Comparison of ENCODE assay signal across 19 cellular contexts in genomic region chr18:70377317-70377799, GRCh38.
A peak's percentile ranks its signal among the peaks of the same experiment; 100 is the strongest.
DNase-seq lines count a peak whose midpoint lies in the region; ATAC-seq and TF ChIP-seq lines count a peak whose summit lies in the region.
"Had no signal": no experiment of that assay in that cellular context is flagged by ENCODE, and none has a peak within 500 bp of the region (broad histone marks: within the 10 kb centered on the region; RNA-seq: fewer than 3 reads in every experiment).

No MANE protein-coding gene starts in this region.

- H3K27me3 ChIP-seq in mammary epithelial cell (ENCODE audit: insufficient read depth, low read length) (no peaks in the 10 kb centered on the region), mesendoderm (ENCODE audit: insufficient read depth, low read length, poor library complexity) (no peaks in the 10 kb centered on the region), BE2C (no peaks in the 10 kb centered on the region), tibial nerve (no peaks in the 10 kb centered on the region)

- TF ChIP-seq POLR2A in tibial nerve (IDR thresholded peaks at IDR 0.05) = no peak

- WGBS in mammary epithelial cell (ENCODE audit: low coverage, missing lambda C conversion rate) = 56% methylated on average over 8 of the region's 8 CpGs
- WGBS in mesendoderm (ENCODE audit: extremely low coverage, insufficient coverage, low lambda C conversion rate) = no CpG with 5 or more reads among the region's 8 CpGs
- WGBS in tibial nerve, 2 donors = 51 to 67% methylated on average over 8 of the region's 8 CpGs

- no peak for TF ChIP-seq EP300 in tibial nerve (IDR thresholded peaks at IDR 0.05)

- DNase-seq in mammary epithelial cell = no peak
- DNase-seq in MCF 10A (ENCODE audit: unreplicated experiment) = no peak
- DNase-seq in epithelial cell of prostate (ENCODE audit: low read depth, low spot score) = no peak
- DNase-seq in mesendoderm = no peak
- DNase-seq in BE2C = no peak
- DNase-seq in activated T-cell treated with anti-CD3 and anti-CD28 coated beads, Interleukin-2, amount 50 U/mL, for 72 hours = no peak
- DNase-seq in mesothelial cell of epicardium (ENCODE audit: low spot score in 2 of 2, unreplicated experiment in 2 of 2) = no peak
- no peak for DNase-seq in tibial nerve (ENCODE audit: low spot score in 2 of 2)
- DNase-seq: activated CD8-positive, alpha-beta memory T cell treated with anti-CD3 and anti-CD28 coated beads for 24 hours; activated effector memory CD4-positive, alpha-beta T cell treated with Interleukin-2 at 50 U/mL for 16 hours; aorta; CD4-positive, alpha-beta memory T cell; Kasumi-1; midbrain; NCI-H1694; NCI-H524; posterior cingulate gyrus; substantia nigra had no signal

- H3K79me2 ChIP-seq in mammary epithelial cell (ENCODE audit: insufficient read depth, low read length) (no peaks in the 10 kb centered on the region), mesendoderm (ENCODE audit: control insufficient read depth, insufficient read depth, low read length) (no peaks in the 10 kb centered on the region)

- no peak overlapping the region for H3K4me3 ChIP-seq in mammary epithelial cell (replicated peaks in 1 of 3; ENCODE audit: insufficient read depth in 1 of 3, low read depth in 2 of 3, low read length in 3 of 3)
- no peak overlapping the region for H3K4me3 ChIP-seq in mesendoderm (ENCODE audit: low read length)
- no peak overlapping the region for H3K4me3 ChIP-seq in BE2C (ENCODE audit: low read depth, low read length)
- H3K4me3 ChIP-seq in tibial nerve = no peak overlapping the region

- in situ Hi-C loops in mammary epithelial cell (cut with MboI; ENCODE audit: low sequenced_read_pairs in 2 of 2) = no loop called here

- H3K9ac ChIP-seq in mammary epithelial cell (ENCODE audit: insufficient read depth, low read length) = no peak overlapping the region
- no peak overlapping the region for H3K9ac ChIP-seq in mesendoderm (ENCODE audit: low read length)

- H2AK5ac ChIP-seq in mesendoderm (ENCODE audit: low read length) = no peak overlapping the region

- no peaks in the 10 kb centered on the region for H3K79me1 ChIP-seq in mesendoderm (ENCODE audit: low read length)

- H4K8ac ChIP-seq in mesendoderm (ENCODE audit: low read depth, low read length) = no peak overlapping the region

- ATAC-seq in activated T-cell treated with anti-CD3 and anti-CD28 coated beads, Interleukin-2, amount 50 U/mL, for 72 hours (replicated peaks in 1 of 2) = no peak

- H3K4me1 ChIP-seq in mammary epithelial cell (ENCODE audit: insufficient read depth, low read length) = peaks cover 24% of the 10 kb centered on the region
- no peaks in the 10 kb centered on the region for H3K4me1 ChIP-seq in mesendoderm (ENCODE audit: control insufficient read depth, low read depth, low read length)
- H3K4me1 ChIP-seq in BE2C = peaks cover 7% of the 10 kb centered on the region; the same call in 1 of the 2 replicates
- peaks cover 0 to 7% (median 0%) of the 10 kb centered on the region in 4 donors for H3K4me1 ChIP-seq in tibial nerve

- H3K36me3 ChIP-seq in mammary epithelial cell (ENCODE audit: insufficient read depth, low read length) (no peaks in the 10 kb centered on the region), mesendoderm (ENCODE audit: control insufficient read depth, insufficient read depth, low read length) (no peaks in the 10 kb centered on the region), BE2C (no peaks in the 10 kb centered on the region), tibial nerve (no peaks in the 10 kb centered on the region)

- H3K23ac ChIP-seq in mesendoderm (ENCODE audit: low read length) = peak overlapping the region; percentile 52

- H2BK5ac ChIP-seq in mesendoderm (ENCODE audit: low read length) = no peak overlapping the region

- H3K4me3 Mint-ChIP-seq in MCF 10A (ENCODE audit: unreplicated experiment) = no peak overlapping the region
- H3K4me3 Mint-ChIP-seq in activated T-cell treated with anti-CD3 and anti-CD28 coated beads, Interleukin-2, amount 50 U/mL, for 72 hours = no peak overlapping the region
- H3K4me3 Mint-ChIP-seq in mesothelial cell of epicardium = no peak overlapping the region
- H3K4me3 Mint-ChIP-seq: CD4-positive, alpha-beta memory T cell; dendritic cell treated with granulocyte-macrophage colony-stimulating factor and Interleukin-4, amounts not matched to agents 40 ng/mL and 50 ng/mL, for 4 days had no signal

- H2BK15ac ChIP-seq in mesendoderm (replicated peaks; ENCODE audit: low read depth) = no peak overlapping the region

- dilution Hi-C loops in mammary epithelial cell (cut with HindIII; ENCODE audit: low sequenced_read_pairs) = no loop called here

- no peak overlapping the region for H3K4ac ChIP-seq in mesendoderm (ENCODE audit: low read depth, low read length)

- H3K9me3 ChIP-seq in mammary epithelial cell (replicated peaks; ENCODE audit: insufficient read depth, low read length) (no peaks in the 10 kb centered on the region), BE2C (no peaks in the 10 kb centered on the region), tibial nerve (no peaks in the 10 kb centered on the region)

- H3K27ac Mint-ChIP-seq in MCF 10A (ENCODE audit: low read depth, unreplicated experiment) (no peak overlapping the region), mesothelial cell of epicardium (no peak overlapping the region)
- H3K27ac Mint-ChIP-seq in activated T-cell treated with anti-CD3 and anti-CD28 coated beads, Interleukin-2, amount 50 U/mL, for 72 hours = no peak overlapping the region
- H3K27ac Mint-ChIP-seq: CD4-positive, alpha-beta memory T cell; dendritic cell treated with granulocyte-macrophage colony-stimulating factor and Interleukin-4, amounts not matched to agents 40 ng/mL and 50 ng/mL, for 4 days had no signal

- H3K4me2 ChIP-seq in mammary epithelial cell (ENCODE audit: insufficient read depth, low read depth, low read length) (no peak overlapping the region), mesendoderm (ENCODE audit: low read length) (no peak overlapping the region)

- H3K56ac ChIP-seq in mesendoderm (ENCODE audit: low read length) = no peak overlapping the region

- no peak for TF ChIP-seq CTCF in mammary epithelial cell (conservative IDR thresholded peaks at IDR 0.05 in 1 of 2, IDR thresholded peaks at IDR 0.05 in 1 of 2; ENCODE audit: extremely low read depth in 1 of 2, insufficient read depth in 1 of 2, low read depth in 1 of 2, low read length in 2 of 2)
- TF ChIP-seq CTCF in MCF 10A (IDR thresholded peaks at IDR 0.05; ENCODE audit: unreplicated experiment) = no peak
- no peak for TF ChIP-seq CTCF in BE2C (IDR thresholded peaks at IDR 0.05; ENCODE audit: low read depth, low read length)
- no peak for TF ChIP-seq CTCF in mesothelial cell of epicardium (IDR thresholded peaks at IDR 0.05; ENCODE audit: unreplicated experiment)
- no peak for TF ChIP-seq CTCF in tibial nerve (IDR thresholded peaks at IDR 0.05)

- H3K18ac ChIP-seq in mesendoderm (ENCODE audit: low read length) = no peak overlapping the region

- no peaks in the 10 kb centered on the region for H4K20me1 ChIP-seq in mammary epithelial cell (ENCODE audit: insufficient read depth, low read length)

- POLR2A ChIA-PET in MCF 10A (lab: Yijun Ruan, JAX) = no interaction called here

- CTCF ChIA-PET in mammary epithelial cell (lab: Charles Lee; ENCODE audit: low non-redundant PET) (no interaction called here), MCF 10A (lab: Yijun Ruan, JAX) (no interaction called here)

- H3K4me1 Mint-ChIP-seq in MCF 10A (ENCODE audit: insufficient read depth, unreplicated experiment) (peaks cover 26% of the 10 kb centered on the region), mesothelial cell of epicardium (peaks cover 19% of the 10 kb centered on the region)
- peaks cover 5% of the 10 kb centered on the region for H3K4me1 Mint-ChIP-seq in activated T-cell treated with anti-CD3 and anti-CD28 coated beads, Interleukin-2, amount 50 U/mL, for 72 hours (ENCODE audit: low read depth)
- H3K4me1 Mint-ChIP-seq: CD4-positive, alpha-beta memory T cell had no signal

- H3K9me3 Mint-ChIP-seq in MCF 10A (ENCODE audit: unreplicated experiment) = no peaks in the 10 kb centered on the region
- no peaks in the 10 kb centered on the region for H3K9me3 Mint-ChIP-seq in activated T-cell treated with anti-CD3 and anti-CD28 coated beads, Interleukin-2, amount 50 U/mL, for 72 hours
- H3K9me3 Mint-ChIP-seq in mesothelial cell of epicardium = no peaks in the 10 kb centered on the region
- H3K9me3 Mint-ChIP-seq: dendritic cell treated with granulocyte-macrophage colony-stimulating factor and Interleukin-4, amounts not matched to agents 40 ng/mL and 50 ng/mL, for 4 days had no signal

- intact Hi-C loops in mammary epithelial cell (cut with micrococcal nuclease) (no loop called here), MCF 10A (cut with micrococcal nuclease) (no loop called here)

- no peaks in the 10 kb centered on the region for H3K36me3 Mint-ChIP-seq in MCF 10A (ENCODE audit: insufficient read depth, unreplicated experiment)
- no peaks in the 10 kb centered on the region for H3K36me3 Mint-ChIP-seq in activated T-cell treated with anti-CD3 and anti-CD28 coated beads, Interleukin-2, amount 50 U/mL, for 72 hours (ENCODE audit: insufficient read depth in 2 of 2)
- H3K36me3 Mint-ChIP-seq in mesothelial cell of epicardium = no peaks in the 10 kb centered on the region
- H3K36me3 Mint-ChIP-seq: CD4-positive, alpha-beta memory T cell had no signal

- H2AFZ ChIP-seq in mammary epithelial cell (ENCODE audit: low read depth, low read length) = peak overlapping the region; percentile 12

- H3K27ac ChIP-seq in mammary epithelial cell (ENCODE audit: insufficient read depth, low read depth, low read length) (no peak overlapping the region), epithelial cell of prostate (peak overlapping the region; percentile 12), mesendoderm (ENCODE audit: low read depth, low read length) (no peak overlapping the region), tibial nerve (peak overlapping the region in 1 of 4 donors; percentile 15)

- no peak overlapping the region for H4K5ac ChIP-seq in mesendoderm (ENCODE audit: low read length)

- H3K27me3 Mint-ChIP-seq in MCF 10A (ENCODE audit: insufficient read depth, unreplicated experiment) (no peaks in the 10 kb centered on the region), mesothelial cell of epicardium (ENCODE audit: low read depth) (peaks cover 2% of the 10 kb centered on the region)
- H3K27me3 Mint-ChIP-seq in activated T-cell treated with anti-CD3 and anti-CD28 coated beads, Interleukin-2, amount 50 U/mL, for 72 hours (ENCODE audit: low read depth) = peaks cover 15% of the 10 kb centered on the region
- H3K27me3 Mint-ChIP-seq: CD4-positive, alpha-beta memory T cell had no signal

- H2BK120ac ChIP-seq in mesendoderm (ENCODE audit: low read depth, low read length) = no peak overlapping the region

- BruUV-seq in mammary epithelial cell (replicated peaks; lab: Mats Ljungman, UMichigan) = no TSS peak
- BruUV-seq in MCF 10A (replicated peaks; lab: Mats Ljungman, UMichigan) = no TSS peak
